27 cellular contexts compared by ENCODE assay signal in the genomic region with DNA sequence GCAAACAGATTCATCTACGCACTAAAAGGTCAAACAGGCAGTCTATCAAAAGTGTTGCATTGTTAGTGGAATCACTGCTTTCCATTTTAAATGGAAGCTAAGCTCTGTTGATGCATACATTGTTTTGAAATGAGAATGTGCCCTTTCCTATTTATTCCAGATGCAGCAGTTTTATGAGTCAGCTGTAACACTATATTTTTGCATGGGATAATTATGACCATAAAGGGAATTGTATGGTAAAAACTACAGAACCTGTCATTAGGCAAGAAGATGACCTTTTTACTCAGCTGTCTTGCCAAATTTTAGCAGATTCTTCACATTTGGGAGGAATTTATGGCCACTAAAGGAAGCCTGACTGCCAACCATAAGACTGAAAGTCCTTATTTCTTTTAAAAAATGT.
DNase-seq lines count a peak whose midpoint lies in the region; FAIRE-seq and TF ChIP-seq lines count a peak whose summit lies in the region.
"Had no signal": no experiment of that assay in that cellular context is flagged by ENCODE, and none has a peak within 500 bp of the region (broad histone marks: within the 10 kb centered on the region; RNA-seq: fewer than 3 reads in every experiment).

No MANE protein-coding gene starts in this region.

- peak; percentile 39 for FAIRE-seq in astrocyte (lab: Jason Lieb, UNC)

- H3K4me3 Mint-ChIP-seq in astrocyte (ENCODE audit: unreplicated experiment) = no peak overlapping the region
- H3K4me3 Mint-ChIP-seq: activated CD4-positive, alpha-beta T cell treated with anti-CD3 and anti-CD28 coated beads for 36 hours; CD4-positive, alpha-beta T cell; neural crest cell; type B pancreatic cell had no signal

- no peak overlapping the region for H3K27ac Mint-ChIP-seq in astrocyte (ENCODE audit: unreplicated experiment)
- H3K27ac Mint-ChIP-seq: activated CD4-positive, alpha-beta T cell treated with anti-CD3 and anti-CD28 coated beads for 36 hours; CD4-positive, alpha-beta T cell; type B pancreatic cell had no signal

- no peaks in the 10 kb centered on the region for H3K9me3 Mint-ChIP-seq in astrocyte (ENCODE audit: unreplicated experiment)

- no peak for TF ChIP-seq CTCF in AG09309 (IDR thresholded peaks at IDR 0.05; ENCODE audit: control insufficient read depth, insufficient read depth, low read depth, low read length, missing control alignments)
- TF ChIP-seq CTCF in astrocyte (IDR thresholded peaks at IDR 0.05; ENCODE audit: insufficient read depth, low read depth, low read length) = no peak
- no peak for TF ChIP-seq CTCF in fibroblast of the aortic adventitia (IDR thresholded peaks at IDR 0.05; ENCODE audit: insufficient read depth, low read length)

- H3K9ac ChIP-seq in astrocyte (ENCODE audit: low read length) = no peak overlapping the region

- no peaks in the 10 kb centered on the region for H3K79me2 ChIP-seq in astrocyte (ENCODE audit: insufficient read depth, low read length)

- DNase-seq in AG09309 (ENCODE audit: low read depth) (peak; percentile 57), GM04504 (ENCODE audit: low read depth) (peak; percentile 79), astrocyte (ENCODE audit: low read depth) (peak; percentile 14), fibroblast of the aortic adventitia (ENCODE audit: low read depth) (peak; percentile 55), cerebellar nuclear complex (lab: John Stamatoyannopoulos, UW) (no peak), NCI-H1105 (lab: John Stamatoyannopoulos, UW) (no peak)
- DNase-seq in activated naive CD4-positive, alpha-beta T cell treated with Interleukin-2 at 50 U/mL for 16 hours = no peak
- DNase-seq in activated CD4-positive, alpha-beta T cell treated with anti-CD3 and anti-CD28 coated beads for 1 hour = no peak
- DNase-seq: activated CD4-positive, alpha-beta T cell treated with anti-CD3 and anti-CD28 coated beads for 36 hours; activated CD8-positive, alpha-beta memory T cell treated with anti-CD3 and anti-CD28 coated beads for 24 hours; activated gamma-delta T cell; activated T-cell treated with anti-CD3 and anti-CD28 coated beads, Interleukin-2, amount 50 U/mL, for 1 hour; CD4-positive, alpha-beta T cell; effector CD4-positive, alpha-beta T cell; hippocampal formation; left colon; NCI-H1092 treated with DMSO at 0.1 percent for 48 hours; NCI-H187 treated with DMSO at 0.1 percent for 48 hours; NCI-H748 treated with DMSO at 0.1 percent for 48 hours; right cardiac atrium; stimulated activated CD4-positive, alpha-beta T cell treated with anti-CD3 and anti-CD28 coated beads, Interleukin-12 subunit alpha, Interleukin-12 subunit beta, amount 100 ng/mL, for 4 hours; stimulated activated CD4-positive, alpha-beta T cell treated with anti-CD3 and anti-CD28 coated beads, Interleukin-4, amount 100 ng/mL, for 1 hour had no signal

- no peaks in the 10 kb centered on the region for H3K9me3 ChIP-seq in astrocyte (ENCODE audit: insufficient read depth, low read depth, low read length)

- no peaks in the 10 kb centered on the region for H3K36me3 Mint-ChIP-seq in astrocyte (ENCODE audit: low read depth, unreplicated experiment)
- H3K36me3 Mint-ChIP-seq: type B pancreatic cell had no signal

- H2AFZ ChIP-seq in astrocyte (ENCODE audit: low read depth, low read length) = no peak overlapping the region

- no peaks in the 10 kb centered on the region for H3K4me1 Mint-ChIP-seq in astrocyte (ENCODE audit: low read depth, unreplicated experiment)
- H3K4me1 Mint-ChIP-seq: activated CD4-positive, alpha-beta T cell treated with anti-CD3 and anti-CD28 coated beads for 36 hours; neural crest cell had no signal

- H3K27me3 ChIP-seq in astrocyte (ENCODE audit: insufficient read depth, low read length) = no peaks in the 10 kb centered on the region

- no peaks in the 10 kb centered on the region for H3K27me3 Mint-ChIP-seq in astrocyte (ENCODE audit: low read depth, unreplicated experiment)
- H3K27me3 Mint-ChIP-seq: activated CD4-positive, alpha-beta T cell treated with anti-CD3 and anti-CD28 coated beads for 36 hours; CD4-positive, alpha-beta T cell; type B pancreatic cell had no signal

- H4K20me1 ChIP-seq in astrocyte (ENCODE audit: insufficient read depth, low read length) = no peaks in the 10 kb centered on the region

- H3K36me3 ChIP-seq in astrocyte (ENCODE audit: insufficient read depth, low read length) = no peaks in the 10 kb centered on the region

- no peaks in the 10 kb centered on the region for H3K4me1 ChIP-seq in astrocyte (ENCODE audit: insufficient read depth, low read length)

- H3K4me3 ChIP-seq in AG09309 (ENCODE audit: control insufficient read depth, low read depth, low read length) = no peak overlapping the region
- H3K4me3 ChIP-seq in astrocyte (ENCODE audit: insufficient read depth, low read depth, low read length) = no peak overlapping the region
- H3K4me3 ChIP-seq in fibroblast of the aortic adventitia (ENCODE audit: low read depth, low read length) = no peak overlapping the region
- H3K4me3 ChIP-seq: SK-N-MC had no signal

- H3K27ac ChIP-seq in astrocyte (ENCODE audit: low read depth, low read length) = no peak overlapping the region
- H3K27ac ChIP-seq: epithelial cell of prostate, RWPE1, SK-N-MC had no signal

- peak overlapping the region; percentile 23 for H3K4me2 ChIP-seq in astrocyte (ENCODE audit: low read length)

Comparison
In these comparisons a context has a peak if more than half of its experiments do, and no peak if none do; other contexts are left out.
1. DNase-seq: peak in AG09309 (single experiment), GM04504 (single experiment), astrocyte (single experiment) and fibroblast of the aortic adventitia (single experiment); none in activated naive CD4-positive, alpha-beta T cell treated with Interleukin-2 at 50 U/mL for 16 hours (single experiment), cerebellar nuclear complex (0 of 2), activated CD4-positive, alpha-beta T cell treated with anti-CD3 and anti-CD28 coated beads for 1 hour (single experiment) and NCI-H1105 (single experiment).